In the genomic region with DNA sequence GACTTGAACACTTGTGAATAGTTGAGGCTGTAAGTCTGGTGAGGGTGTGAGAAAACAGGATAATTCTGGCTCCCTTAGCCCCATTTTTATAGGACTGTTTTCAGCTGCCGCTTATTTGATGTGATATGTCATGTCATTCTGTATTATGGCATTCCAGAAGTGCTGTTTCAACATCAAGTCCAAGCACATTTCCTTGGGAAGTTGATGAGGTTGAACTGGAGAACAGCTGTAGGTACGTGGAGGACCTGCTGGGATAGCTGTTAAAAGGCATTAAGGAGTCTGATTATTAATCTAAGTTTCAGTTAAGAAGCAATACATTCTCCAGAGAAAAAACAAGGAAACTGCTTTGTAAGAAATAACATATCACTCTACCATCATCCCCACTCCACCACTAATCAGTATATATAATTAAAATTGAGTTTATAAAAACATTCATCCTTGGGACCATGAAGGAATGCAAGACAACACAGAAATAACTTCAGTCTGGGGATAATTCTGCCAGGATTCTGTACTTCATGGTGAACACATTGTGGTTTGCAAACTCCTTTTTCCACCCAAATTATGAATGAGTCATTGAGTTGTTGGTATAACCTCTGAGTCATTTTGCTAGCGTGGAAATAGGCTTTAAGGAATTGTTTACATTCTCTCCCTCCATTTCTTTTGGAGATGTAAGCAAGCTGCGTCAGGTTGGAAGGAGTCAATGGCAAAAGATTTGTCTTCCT, we compare ENCODE assay signal across 2 cellular contexts.
TF ChIP-seq lines count a peak whose summit lies in the region.

No MANE protein-coding gene starts in this region.

TF ChIP-seq in A549, 52 proteins besides CTCF, POLR2A, EP300 and RAD21:
- TF ChIP-seq FOSL2 (IDR thresholded peaks at IDR 0.05) (0 out of 2 replicates have a peak, but pooled peaks have one; percentile 24), FOSL2 (CRISPR knock-in tag; IDR thresholded peaks at IDR 0.05) (peak; percentile 75), EHMT2 (IDR thresholded peaks at IDR 0.05; ENCODE audit: low read depth) (no peak)

TF ChIP-seq in HCT116, 20 proteins besides CTCF, POLR2A, EP300 and RAD21 (continued from another document):
- TF ChIP-seq TCF7L2 (IDR thresholded peaks at IDR 0.05; ENCODE audit: borderline replicate concordance, extremely low read depth, insufficient read depth, insufficient read length) (no peak), ELF1 (IDR thresholded peaks at IDR 0.05; ENCODE audit: borderline replicate concordance, low read depth) (no peak), EGR1 (IDR thresholded peaks at IDR 0.05; ENCODE audit: low read depth) (no peak), SP1 (IDR thresholded peaks at IDR 0.05; ENCODE audit: low read depth) (no peak), EZH2 (IDR thresholded peaks at IDR 0.05) (no peak), SRF (IDR thresholded peaks at IDR 0.05; ENCODE audit: low read depth) (no peak), ZFX (IDR thresholded peaks at IDR 0.05) (no peak), FOSL1 (IDR thresholded peaks at IDR 0.05; ENCODE audit: low read depth) (peak; percentile 75), POLR2AphosphoS5 (IDR thresholded peaks at IDR 0.05; ENCODE audit: low read depth, low read length) (no peak), SIN3A (IDR thresholded peaks at IDR 0.05; ENCODE audit: low read depth) (no peak), CBX3 (IDR thresholded peaks at IDR 0.05; ENCODE audit: low read depth) (no peak)
- TF ChIP-seq, protein P1, sequence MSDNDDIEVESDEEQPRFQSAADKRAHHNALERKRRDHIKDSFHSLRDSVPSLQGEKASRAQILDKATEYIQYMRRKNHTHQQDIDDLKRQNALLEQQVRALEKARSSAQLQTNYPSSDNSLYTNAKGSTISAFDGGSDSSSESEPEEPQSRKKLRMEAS (IDR thresholded peaks at IDR 0.05), result no peak
- TF ChIP-seq, protein P2, sequence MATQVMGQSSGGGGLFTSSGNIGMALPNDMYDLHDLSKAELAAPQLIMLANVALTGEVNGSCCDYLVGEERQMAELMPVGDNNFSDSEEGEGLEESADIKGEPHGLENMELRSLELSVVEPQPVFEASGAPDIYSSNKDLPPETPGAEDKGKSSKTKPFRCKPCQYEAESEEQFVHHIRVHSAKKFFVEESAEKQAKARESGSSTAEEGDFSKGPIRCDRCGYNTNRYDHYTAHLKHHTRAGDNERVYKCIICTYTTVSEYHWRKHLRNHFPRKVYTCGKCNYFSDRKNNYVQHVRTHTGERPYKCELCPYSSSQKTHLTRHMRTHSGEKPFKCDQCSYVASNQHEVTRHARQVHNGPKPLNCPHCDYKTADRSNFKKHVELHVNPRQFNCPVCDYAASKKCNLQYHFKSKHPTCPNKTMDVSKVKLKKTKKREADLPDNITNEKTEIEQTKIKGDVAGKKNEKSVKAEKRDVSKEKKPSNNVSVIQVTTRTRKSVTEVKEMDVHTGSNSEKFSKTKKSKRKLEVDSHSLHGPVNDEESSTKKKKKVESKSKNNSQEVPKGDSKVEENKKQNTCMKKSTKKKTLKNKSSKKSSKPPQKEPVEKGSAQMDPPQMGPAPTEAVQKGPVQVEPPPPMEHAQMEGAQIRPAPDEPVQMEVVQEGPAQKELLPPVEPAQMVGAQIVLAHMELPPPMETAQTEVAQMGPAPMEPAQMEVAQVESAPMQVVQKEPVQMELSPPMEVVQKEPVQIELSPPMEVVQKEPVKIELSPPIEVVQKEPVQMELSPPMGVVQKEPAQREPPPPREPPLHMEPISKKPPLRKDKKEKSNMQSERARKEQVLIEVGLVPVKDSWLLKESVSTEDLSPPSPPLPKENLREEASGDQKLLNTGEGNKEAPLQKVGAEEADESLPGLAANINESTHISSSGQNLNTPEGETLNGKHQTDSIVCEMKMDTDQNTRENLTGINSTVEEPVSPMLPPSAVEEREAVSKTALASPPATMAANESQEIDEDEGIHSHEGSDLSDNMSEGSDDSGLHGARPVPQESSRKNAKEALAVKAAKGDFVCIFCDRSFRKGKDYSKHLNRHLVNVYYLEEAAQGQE (IDR thresholded peaks at IDR 0.05; ENCODE audit: low read depth), result no peak
